In the genomic region with DNA sequence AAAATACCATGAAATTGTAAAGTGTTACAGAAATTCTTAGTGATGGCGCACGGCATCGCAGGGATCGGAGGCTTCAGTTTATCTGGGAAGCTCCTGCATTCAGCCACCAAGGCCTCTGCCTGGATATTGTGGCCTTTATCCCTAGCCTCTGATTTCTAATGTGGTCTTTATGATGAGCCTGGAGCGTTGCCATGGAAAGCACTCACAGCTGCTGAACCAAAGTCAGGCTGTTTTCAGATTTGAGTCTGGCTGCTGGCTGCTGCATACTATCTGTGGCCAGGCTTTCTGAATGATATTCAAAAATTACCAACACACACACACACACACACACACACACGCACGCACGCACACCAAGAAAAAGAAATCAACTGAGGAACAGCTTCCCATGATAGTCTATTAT, we compare ENCODE assay signal across 17 cellular contexts.
DNase-seq lines count a peak whose midpoint lies in the region; TF ChIP-seq lines count a peak whose summit lies in the region.
"Had no signal": no experiment of that assay in that cellular context is flagged by ENCODE, and none has a peak within 500 bp of the region (broad histone marks: within the 10 kb centered on the region; RNA-seq: fewer than 3 reads in every experiment).

No MANE protein-coding gene starts in this region.

- peak; percentile 69 for DNase-seq in AG10803 (ENCODE audit: low read depth)
- DNase-seq in NCI-H2227 (lab: John Stamatoyannopoulos, UW; ENCODE audit: unreplicated experiment) = peak; percentile 49
- DNase-seq in dermis blood vessel endothelial cell = peak; percentile 62
- DNase-seq in mucosa of gallbladder (ENCODE audit: low spot score) = no peak
- no peak for DNase-seq in activated CD4-positive, alpha-beta T cell treated with anti-CD3 and anti-CD28 coated beads for 1 hour
- DNase-seq in GM10266 (ENCODE audit: extremely low spot score) = no peak
- no peak for DNase-seq in NCI-H226
- DNase-seq: activated CD8-positive, alpha-beta T cell treated with anti-CD3 and anti-CD28 coated beads, Interleukin-2, amount 10 ng/mL, durations not matched to agents 7 days and 5 days; activated naive CD4-positive, alpha-beta T cell treated with Interleukin-2 at 50 U/mL for 16 hours; DMS79 treated with DMSO at 0.1 percent for 48 hours; foreskin melanocyte; Kasumi-1; kidney glomerular epithelial cell; natural killer cell; NCI-H2107; T-helper 9 cell had no signal

- peaks cover 41% of the 10 kb centered on the region for H3K4me1 Mint-ChIP-seq in nephron

- H3K36me3 Mint-ChIP-seq in nephron (ENCODE audit: low read depth) = no peaks in the 10 kb centered on the region
- H3K36me3 Mint-ChIP-seq: natural killer cell had no signal

- H3K27ac Mint-ChIP-seq in nephron = peak overlapping the region; percentile 44 to 84 (median 71)
- H3K27ac Mint-ChIP-seq: activated CD8-positive, alpha-beta T cell treated with anti-CD3 and anti-CD28 coated beads, Interleukin-2, amount 10 ng/mL, durations not matched to agents 7 days and 5 days; natural killer cell had no signal

- H3K27me3 Mint-ChIP-seq in nephron (ENCODE audit: low read depth) = no peaks in the 10 kb centered on the region

- no peaks in the 10 kb centered on the region for H3K9me3 Mint-ChIP-seq in nephron
- H3K9me3 Mint-ChIP-seq: natural killer cell had no signal

- no peak overlapping the region for H3K4me3 Mint-ChIP-seq in nephron
- H3K4me3 Mint-ChIP-seq: activated CD8-positive, alpha-beta T cell treated with anti-CD3 and anti-CD28 coated beads, Interleukin-2, amount 10 ng/mL, durations not matched to agents 7 days and 5 days; natural killer cell had no signal

- TF ChIP-seq CTCF in AG10803 (conservative IDR thresholded peaks at IDR 0.05; ENCODE audit: low read length) (no peak), nephron (IDR thresholded peaks at IDR 0.05; ENCODE audit: unreplicated experiment in 3 of 3) (no peak), GM10266 (IDR thresholded peaks at IDR 0.05; ENCODE audit: control insufficient read depth, insufficient read depth, low read depth, missing control alignments) (no peak)

- no peak overlapping the region for H3K4me3 ChIP-seq in AG10803 (ENCODE audit: low read length)

Comparison
In these comparisons a context has a peak if more than half of its experiments do, and no peak if none do; other contexts are left out.
1. DNase-seq: peak in AG10803 (single experiment), NCI-H2227 (single experiment) and dermis blood vessel endothelial cell (single experiment); none in mucosa of gallbladder (single experiment), activated CD4-positive, alpha-beta T cell treated with anti-CD3 and anti-CD28 coated beads for 1 hour (single experiment), GM10266 (single experiment) and NCI-H226 (single experiment).